Comparison of ENCODE assay signal across 9 cellular contexts in genomic region chr7:26399747-26400146, GRCh38.
DNase-seq lines count a peak whose midpoint lies in the region; ATAC-seq and TF ChIP-seq lines count a peak whose summit lies in the region.
"Had no signal": no experiment of that assay in that cellular context is flagged by ENCODE, and none has a peak within 500 bp of the region (broad histone marks: within the 10 kb centered on the region; RNA-seq: fewer than 3 reads in every experiment).

No MANE protein-coding gene starts in this region.

- in situ Hi-C loops in HAP-1 (cut with MboI; ENCODE audit: low sequenced_read_pairs), result no loop called here

- POLR2A ChIA-PET in CD4-positive, alpha-beta T cell (lab: Charles Lee), result no interaction called here
- POLR2A ChIA-PET in naive thymus-derived CD8-positive, alpha-beta T cell (lab: Charles Lee), result no interaction called here

- no peaks in the 10 kb centered on the region for H3K9me3 ChIP-seq in CD4-positive, alpha-beta T cell (ENCODE audit: control insufficient read depth, low read length)
- H3K9me3 ChIP-seq in HAP-1 (no peaks in the 10 kb centered on the region), ascending aorta (no peaks in the 10 kb centered on the region)
- H3K9me3 ChIP-seq: breast epithelium had no signal

- H3K4me1 ChIP-seq in HAP-1, result peaks cover 16% of the 10 kb centered on the region
- H3K4me1 ChIP-seq in ascending aorta, result peaks cover 0 to 6% of the 10 kb centered on the region in 2 donors
- H3K4me1 ChIP-seq: breast epithelium had no signal

- peaks cover 67% of the 10 kb centered on the region for H3K27me3 Mint-ChIP-seq in CD4-positive, alpha-beta T cell
- peaks cover 47% of the 10 kb centered on the region for H3K27me3 Mint-ChIP-seq in activated T-helper 2 cell treated with anti-CD3 and anti-CD28 coated beads, Interferon-gamma antibody, Interleukin-2, Interleukin-4, amounts not matched to agents 10 μg/mL and 5 μg/mL and 100 μg/mL, durations not matched to agents 14 hours and 24 hours and 36 hours (ENCODE audit: low read depth)
- H3K27me3 Mint-ChIP-seq in naive thymus-derived CD8-positive, alpha-beta T cell, result peaks cover 31 to 47% (median 39%) of the 10 kb centered on the region in 5 donors

- no peaks in the 10 kb centered on the region for H3K36me3 Mint-ChIP-seq in CD4-positive, alpha-beta T cell (ENCODE audit: low read depth)
- no peaks in the 10 kb centered on the region for H3K36me3 Mint-ChIP-seq in activated T-helper 2 cell treated with anti-CD3 and anti-CD28 coated beads, Interferon-gamma antibody, Interleukin-2, Interleukin-4, amounts not matched to agents 10 μg/mL and 5 μg/mL and 100 μg/mL, durations not matched to agents 14 hours and 24 hours and 36 hours (ENCODE audit: low read depth)
- no peaks in the 10 kb centered on the region for H3K36me3 Mint-ChIP-seq in naive thymus-derived CD8-positive, alpha-beta T cell

- no peak for ATAC-seq in CD4-positive, alpha-beta T cell (ENCODE audit: poor library complexity)
- ATAC-seq in naive thymus-derived CD8-positive, alpha-beta T cell, result no peak
- no peak for ATAC-seq in HG03095 (IDR thresholded peaks at IDR 0.05; ENCODE audit: unreplicated experiment)

- no peak for DNase-seq in CD4-positive, alpha-beta T cell
- DNase-seq in HAP-1 (ENCODE audit: low spot score in 2 of 2) (peak; percentile 44 to 49), NAMALWA (ENCODE audit: low spot score) (no peak), ascending aorta (ENCODE audit: low spot score in 2 of 2) (no peak)
- no peak for DNase-seq in activated T-helper 2 cell treated with anti-CD3 and anti-CD28 coated beads, Interferon-gamma antibody, Interleukin-2, Interleukin-4, amounts not matched to agents 10 μg/mL and 5 μg/mL and 100 μg/mL, durations not matched to agents 14 hours and 24 hours and 36 hours (ENCODE audit: low spot score)
- no peak for DNase-seq in naive thymus-derived CD8-positive, alpha-beta T cell
- DNase-seq in stimulated activated CD4-positive, alpha-beta T cell treated with anti-CD3 and anti-CD28 coated beads, Interleukin-4, amount 100 ng/mL, for 24 hours, result no peak

- peaks cover 26% of the 10 kb centered on the region for H3K27me3 ChIP-seq in CD4-positive, alpha-beta T cell (ENCODE audit: control insufficient read depth, insufficient read depth, low read length)
- no peaks in the 10 kb centered on the region; the same call in 1 of the 2 replicates for H3K27me3 ChIP-seq in HAP-1 (ENCODE audit: low read depth)
- H3K27me3 ChIP-seq in ascending aorta, result no peaks in the 10 kb centered on the region
- H3K27me3 ChIP-seq: breast epithelium had no signal

- H3K4me3 ChIP-seq in HAP-1, result no peak overlapping the region
- H3K4me3 ChIP-seq in ascending aorta, result no peak overlapping the region

- no peak for TF ChIP-seq CTCF in CD4-positive, alpha-beta T cell (IDR thresholded peaks at IDR 0.05)
- no peak for TF ChIP-seq CTCF in ascending aorta (IDR thresholded peaks at IDR 0.05)

- no peak overlapping the region for H3K27ac Mint-ChIP-seq in CD4-positive, alpha-beta T cell
- H3K27ac Mint-ChIP-seq in activated T-helper 2 cell treated with anti-CD3 and anti-CD28 coated beads, Interferon-gamma antibody, Interleukin-2, Interleukin-4, amounts not matched to agents 10 μg/mL and 5 μg/mL and 100 μg/mL, durations not matched to agents 14 hours and 24 hours and 36 hours, result no peak overlapping the region
- H3K27ac Mint-ChIP-seq in naive thymus-derived CD8-positive, alpha-beta T cell, result no peak overlapping the region

- H3K4me1 Mint-ChIP-seq in CD4-positive, alpha-beta T cell (ENCODE audit: low read depth), result peaks cover 11% of the 10 kb centered on the region
- peaks cover 15% of the 10 kb centered on the region for H3K4me1 Mint-ChIP-seq in activated T-helper 2 cell treated with anti-CD3 and anti-CD28 coated beads, Interferon-gamma antibody, Interleukin-2, Interleukin-4, amounts not matched to agents 10 μg/mL and 5 μg/mL and 100 μg/mL, durations not matched to agents 14 hours and 24 hours and 36 hours (ENCODE audit: low read depth)
- H3K4me1 Mint-ChIP-seq in naive thymus-derived CD8-positive, alpha-beta T cell, result peaks cover 8 to 20% (median 14%) of the 10 kb centered on the region in 4 donors

- no peak overlapping the region for H3K27ac ChIP-seq in CD4-positive, alpha-beta T cell (ENCODE audit: low read depth, low read length)
- H3K27ac ChIP-seq in ascending aorta, result no peak overlapping the region

- H3K36me3 ChIP-seq in HAP-1 (replicated peaks) (no peaks in the 10 kb centered on the region), ascending aorta (no peaks in the 10 kb centered on the region)
- H3K36me3 ChIP-seq: breast epithelium had no signal

- intact Hi-C loops in CD4-positive, alpha-beta T cell (cut with DNase I, micrococcal nuclease), result no loop called here
- intact Hi-C loops in activated T-helper 2 cell treated with anti-CD3 and anti-CD28 coated beads, Interferon-gamma antibody, Interleukin-2, Interleukin-4, amounts not matched to agents 10 μg/mL and 5 μg/mL and 100 μg/mL, durations not matched to agents 14 hours and 24 hours and 36 hours (cut with micrococcal nuclease), result loop anchor here (10.0 kb wide), 2 partner anchors 1265 to 1675 kb away; partner anchors contain the start of gene HIBADH
- intact Hi-C loops in ascending aorta (cut with DNase I), result no loop called here

- H3K4me3 Mint-ChIP-seq in CD4-positive, alpha-beta T cell, result peak overlapping the region; percentile 68
- H3K4me3 Mint-ChIP-seq in activated T-helper 2 cell treated with anti-CD3 and anti-CD28 coated beads, Interferon-gamma antibody, Interleukin-2, Interleukin-4, amounts not matched to agents 10 μg/mL and 5 μg/mL and 100 μg/mL, durations not matched to agents 14 hours and 24 hours and 36 hours (ENCODE audit: low read depth), result peak overlapping the region; percentile 97
- H3K4me3 Mint-ChIP-seq in naive thymus-derived CD8-positive, alpha-beta T cell, result peak overlapping the region; percentile 85 to 98 (median 90)

- CTCF ChIA-PET in CD4-positive, alpha-beta T cell (lab: Charles Lee), result no interaction called here

- no peaks in the 10 kb centered on the region for H3K9me3 Mint-ChIP-seq in CD4-positive, alpha-beta T cell
- no peaks in the 10 kb centered on the region for H3K9me3 Mint-ChIP-seq in activated T-helper 2 cell treated with anti-CD3 and anti-CD28 coated beads, Interferon-gamma antibody, Interleukin-2, Interleukin-4, amounts not matched to agents 10 μg/mL and 5 μg/mL and 100 μg/mL, durations not matched to agents 14 hours and 24 hours and 36 hours
- H3K9me3 Mint-ChIP-seq in naive thymus-derived CD8-positive, alpha-beta T cell, result peaks cover 0 to 2% (median 0%) of the 10 kb centered on the region in 9 donors

Comparison
In these comparisons a context has a peak if more than half of its experiments do, and no peak if none do; other contexts are left out.
1. DNase-seq: peak in HAP-1 (2 of 2); none in CD4-positive, alpha-beta T cell (0 of 10), activated T-helper 2 cell treated with anti-CD3 and anti-CD28 coated beads, Interferon-gamma antibody, Interleukin-2, Interleukin-4, amounts not matched to agents 10 μg/mL and 5 μg/mL and 100 μg/mL, durations not matched to agents 14 hours and 24 hours and 36 hours (single experiment), naive thymus-derived CD8-positive, alpha-beta T cell (0 of 10), stimulated activated CD4-positive, alpha-beta T cell treated with anti-CD3 and anti-CD28 coated beads, Interleukin-4, amount 100 ng/mL, for 24 hours (single experiment), NAMALWA (single experiment) and ascending aorta (0 of 2).
2. Peak in every context shown above with its lines, with median percentiles within 50 percentile points of each other: H3K4me3 Mint-ChIP-seq.